8 cellular contexts compared by ENCODE assay signal in the genomic region with DNA sequence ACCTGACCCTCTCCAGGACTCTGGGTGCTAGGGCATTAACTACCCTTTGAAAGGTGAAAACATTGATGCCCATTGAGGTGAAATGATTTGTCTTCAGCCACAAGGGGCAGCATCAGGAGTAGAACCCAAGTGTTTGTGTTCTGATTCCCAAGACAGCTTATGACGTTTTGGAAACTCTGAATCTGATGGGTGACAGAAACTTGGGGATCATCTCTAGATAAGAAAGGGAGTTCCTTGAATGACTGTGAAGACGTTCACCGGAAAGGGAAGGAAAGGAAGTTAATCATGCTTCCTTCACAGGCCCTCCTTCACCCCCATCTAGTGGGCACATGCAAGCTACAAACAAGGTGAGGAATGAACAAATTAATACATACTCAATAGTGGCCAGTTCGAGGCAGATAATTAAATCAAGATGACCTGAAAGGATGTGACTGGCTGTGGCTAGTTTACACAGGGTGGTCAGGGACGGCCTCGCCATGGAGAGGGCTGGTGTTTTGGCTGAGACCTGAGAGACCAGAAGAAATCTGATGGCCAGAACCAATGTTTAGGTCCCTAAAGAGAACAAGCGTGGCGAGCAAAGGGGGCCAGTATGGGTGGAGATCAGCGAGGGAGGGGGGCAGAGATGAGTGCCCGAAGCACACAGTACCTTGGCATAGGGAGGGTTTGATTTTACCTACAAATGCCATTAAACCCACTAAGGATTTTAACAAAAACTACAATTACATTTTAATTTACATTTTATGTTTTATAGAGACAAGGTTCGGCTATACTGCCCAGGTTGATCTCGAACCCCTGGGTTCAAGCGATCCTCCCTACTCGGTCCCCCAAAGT. TPM values are rescaled to one million over a fixed set of nuclear protein-coding genes. Genes with fewer than 3 reads are reported as not detected.
A peak's percentile ranks its signal among the peaks of the same experiment; 100 is the strongest.
DNase-seq lines count a peak whose midpoint lies in the region.

No MANE protein-coding gene starts in this region.

- peak overlapping the region; percentile 100 for H3K27ac Mint-ChIP-seq in activated CD4-positive, alpha-beta T cell treated with anti-CD3 and anti-CD28 coated beads, Interleukin-2, amount 10 ng/mL, durations not matched to agents 24 days and 14 days

- H3K9me3 Mint-ChIP-seq in activated CD4-positive, alpha-beta T cell treated with anti-CD3 and anti-CD28 coated beads, Interleukin-2, amount 10 ng/mL, durations not matched to agents 24 days and 14 days, result peaks cover 5% of the 10 kb centered on the region

- DNase-seq in NCI-H345 treated with DMSO at 0.1 percent for 48 hours (lab: John Stamatoyannopoulos, UW; ENCODE audit: unreplicated experiment), result peak; percentile 59
- no peak for DNase-seq in NCI-H345 (lab: John Stamatoyannopoulos, UW)
- DNase-seq in NAMALWA (ENCODE audit: low spot score), result peak; percentile 81
- DNase-seq in activated CD4-positive, alpha-beta T cell treated with anti-CD3 and anti-CD28 coated beads, Interleukin-2, amount 10 ng/mL, durations not matched to agents 24 days and 14 days, result peak; percentile 84
- DNase-seq in effector memory CD4-positive, alpha-beta T cell, result peak; percentile 9 to 16 (median 14)
- DNase-seq in stimulated activated CD8-positive, alpha-beta memory T cell treated with anti-CD3 and anti-CD28 coated beads, Interleukin-7, amount 100 ng/mL, for 4 hours (ENCODE audit: low read depth in 2 of 2), result peak; percentile 25 to 42
- DNase-seq in putamen (ENCODE audit: low spot score), result no peak

- H3K4me1 Mint-ChIP-seq in activated CD4-positive, alpha-beta T cell treated with anti-CD3 and anti-CD28 coated beads, Interleukin-2, amount 10 ng/mL, durations not matched to agents 24 days and 14 days, result peaks cover 28% of the 10 kb centered on the region

- H3K27me3 Mint-ChIP-seq in activated CD4-positive, alpha-beta T cell treated with anti-CD3 and anti-CD28 coated beads, Interleukin-2, amount 10 ng/mL, durations not matched to agents 24 days and 14 days, result no peaks in the 10 kb centered on the region

- intact Hi-C loops in activated CD4-positive, alpha-beta T cell treated with anti-CD3 and anti-CD28 coated beads, Interleukin-2, amount 10 ng/mL, durations not matched to agents 24 days and 14 days (cut with micrococcal nuclease), result loop anchor here (1.0 to 10.0 kb wide), 8 partner anchors 19 to 1577 kb away; partner anchors contain the start of genes FBXO38 and PCYOX1L

- H3K9me3 ChIP-seq in effector memory CD4-positive, alpha-beta T cell (ENCODE audit: control insufficient read depth, low read length), result no peaks in the 10 kb centered on the region
- H3K9me3 ChIP-seq in mononuclear cell (ENCODE audit: low read depth, low read length), result no peaks in the 10 kb centered on the region

- peaks cover 13% of the 10 kb centered on the region for H3K4me1 ChIP-seq in effector memory CD4-positive, alpha-beta T cell (ENCODE audit: control insufficient read depth, insufficient read depth, low read length, poor library complexity, severe bottlenecking)
- peaks cover 22% of the 10 kb centered on the region for H3K4me1 ChIP-seq in mononuclear cell (ENCODE audit: insufficient read depth, low read length)

- H3K27me3 ChIP-seq in effector memory CD4-positive, alpha-beta T cell (replicated peaks; ENCODE audit: control insufficient read depth, insufficient read depth, low read length, poor library complexity, severe bottlenecking), result no peaks in the 10 kb centered on the region
- no peaks in the 10 kb centered on the region for H3K27me3 ChIP-seq in mononuclear cell (ENCODE audit: insufficient read depth, low read length)

- peak overlapping the region; percentile 68 for H3K27ac ChIP-seq in effector memory CD4-positive, alpha-beta T cell (ENCODE audit: insufficient read depth, low read length, poor library complexity, severe bottlenecking)

- H3K4me3 Mint-ChIP-seq in activated CD4-positive, alpha-beta T cell treated with anti-CD3 and anti-CD28 coated beads, Interleukin-2, amount 10 ng/mL, durations not matched to agents 24 days and 14 days, result peak overlapping the region; percentile 97

- peak overlapping the region; percentile 89 for H3K4me3 ChIP-seq in effector memory CD4-positive, alpha-beta T cell (ENCODE audit: insufficient read depth, low read depth, low read length, poor library complexity, severe bottlenecking)
- H3K4me3 ChIP-seq in mononuclear cell (ENCODE audit: low read length), result peak overlapping the region; percentile 74

- peaks cover 7% of the 10 kb centered on the region for H3K36me3 Mint-ChIP-seq in activated CD4-positive, alpha-beta T cell treated with anti-CD3 and anti-CD28 coated beads, Interleukin-2, amount 10 ng/mL, durations not matched to agents 24 days and 14 days (ENCODE audit: low read depth)

- H3K36me3 ChIP-seq in effector memory CD4-positive, alpha-beta T cell (ENCODE audit: control insufficient read depth, insufficient read depth, low read length), result no peaks in the 10 kb centered on the region

RNA-seq across cellular contexts. Expression of gene SLC26A2, which starts 0.9 kb away (rescaled TPM):
- 8.3 and 9.0 TPM in 2 replicates for total RNA-seq in activated CD4-positive, alpha-beta T cell treated with anti-CD3 and anti-CD28 coated beads, Interleukin-2, amount 10 ng/mL, durations not matched to agents 24 days and 14 days
- total RNA-seq in mononuclear cell, result 2.7 TPM

RNA-seq across cellular contexts. Expression of gene PDE6A, which starts 15.0 kb away (rescaled TPM):
- not detected in 2 replicates for total RNA-seq in activated CD4-positive, alpha-beta T cell treated with anti-CD3 and anti-CD28 coated beads, Interleukin-2, amount 10 ng/mL, durations not matched to agents 24 days and 14 days
- total RNA-seq in mononuclear cell, result not detected

RNA-seq across cellular contexts. Expression of gene TIGD6, which starts 40.8 kb away (rescaled TPM):
- 2.5 TPM in 2 replicates for total RNA-seq in activated CD4-positive, alpha-beta T cell treated with anti-CD3 and anti-CD28 coated beads, Interleukin-2, amount 10 ng/mL, durations not matched to agents 24 days and 14 days
- total RNA-seq in mononuclear cell, result 2.1 TPM

RNA-seq across cellular contexts. Expression of gene HMGXB3, which starts 40.9 kb away (rescaled TPM):
- 43.1 and 47.8 TPM in 2 replicates for total RNA-seq in activated CD4-positive, alpha-beta T cell treated with anti-CD3 and anti-CD28 coated beads, Interleukin-2, amount 10 ng/mL, durations not matched to agents 24 days and 14 days
- 27.2 TPM for total RNA-seq in mononuclear cell

Comparison
In these comparisons a context has a peak if more than half of its experiments do, and no peak if none do; other contexts are left out.
1. DNase-seq: peak in NCI-H345 treated with DMSO at 0.1 percent for 48 hours (single experiment), NAMALWA (single experiment), activated CD4-positive, alpha-beta T cell treated with anti-CD3 and anti-CD28 coated beads, Interleukin-2, amount 10 ng/mL, durations not matched to agents 24 days and 14 days (single experiment), effector memory CD4-positive, alpha-beta T cell (3 of 3) and stimulated activated CD8-positive, alpha-beta memory T cell treated with anti-CD3 and anti-CD28 coated beads, Interleukin-7, amount 100 ng/mL, for 4 hours (2 of 2); none in NCI-H345 (single experiment) and putamen (single experiment).